Comparison of ENCODE assay signal across 11 cellular contexts in the genomic region with DNA sequence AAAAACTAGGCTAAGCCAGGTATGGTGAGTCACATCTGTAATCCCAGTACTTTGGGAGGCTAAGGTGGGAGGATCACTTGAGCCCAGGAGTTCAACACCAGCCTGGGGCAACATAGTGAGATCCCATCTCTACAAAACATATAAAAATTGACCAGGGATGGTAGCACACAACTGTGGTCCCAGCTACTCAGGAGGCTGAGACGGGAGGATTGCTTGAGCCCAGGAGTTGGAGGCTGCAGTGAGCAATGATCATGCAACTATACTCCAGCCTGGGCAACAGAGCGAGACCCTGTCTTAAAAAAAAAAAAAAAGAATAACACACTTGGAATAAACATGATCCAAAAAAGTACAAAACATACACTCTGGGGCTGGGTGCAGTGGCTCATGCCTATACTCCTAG. TPM values are rescaled to one million over a fixed set of nuclear protein-coding genes. Genes with fewer than 3 reads are reported as not detected.
"Had no signal": no experiment of that assay in that cellular context is flagged by ENCODE, and none has a peak within 500 bp of the region (broad histone marks: within the 10 kb centered on the region; RNA-seq: fewer than 3 reads in every experiment).

No MANE protein-coding gene starts in this region.

RNA-seq across cellular contexts. Expression of a gene that starts 28.9 kb away (rescaled TPM):
- total RNA-seq: activated CD4-positive, alpha-beta memory T cell treated with anti-CD3 and anti-CD28 coated beads, Interleukin-2, amount 10 ng/mL, durations not matched to agents 7 days and 5 days; activated CD4-positive, alpha-beta T cell treated with anti-CD3 and anti-CD28 coated beads for 36 hours; activated CD4-positive, alpha-beta T cell treated with anti-CD3 and anti-CD28 coated beads, Interleukin-2, amount 10 ng/mL, durations not matched to agents 7 days and 5 days; activated CD8-positive, alpha-beta memory T cell treated with anti-CD3 and anti-CD28 coated beads, Interleukin-2, amount 10 ng/mL, durations not matched to agents 7 days and 5 days; activated CD8-positive, alpha-beta T cell treated with anti-CD3 and anti-CD28 coated beads, Interleukin-2, amount 10 ng/mL, durations not matched to agents 7 days and 5 days; activated naive CD8-positive, alpha-beta T cell treated with anti-CD3 and anti-CD28 coated beads, Interleukin-2, amount 10 ng/mL, durations not matched to agents 7 days and 5 days; activated T-helper 2 cell treated with anti-CD3 and anti-CD28 coated beads, Interferon-gamma antibody, Interleukin-2, Interleukin-4, amounts not matched to agents 10 μg/mL and 5 μg/mL and 100 μg/mL, durations not matched to agents 14 hours and 24 hours and 36 hours; ascending aorta; bronchial epithelial cell; cardiac muscle cell; chondrocyte had no signal

RNA-seq across cellular contexts. Expression of a gene that starts 56.7 kb away (rescaled TPM):
- total RNA-seq: activated CD4-positive, alpha-beta memory T cell treated with anti-CD3 and anti-CD28 coated beads, Interleukin-2, amount 10 ng/mL, durations not matched to agents 7 days and 5 days; activated CD4-positive, alpha-beta T cell treated with anti-CD3 and anti-CD28 coated beads for 36 hours; activated CD4-positive, alpha-beta T cell treated with anti-CD3 and anti-CD28 coated beads, Interleukin-2, amount 10 ng/mL, durations not matched to agents 7 days and 5 days; activated CD8-positive, alpha-beta memory T cell treated with anti-CD3 and anti-CD28 coated beads, Interleukin-2, amount 10 ng/mL, durations not matched to agents 7 days and 5 days; activated CD8-positive, alpha-beta T cell treated with anti-CD3 and anti-CD28 coated beads, Interleukin-2, amount 10 ng/mL, durations not matched to agents 7 days and 5 days; activated naive CD8-positive, alpha-beta T cell treated with anti-CD3 and anti-CD28 coated beads, Interleukin-2, amount 10 ng/mL, durations not matched to agents 7 days and 5 days; activated T-helper 2 cell treated with anti-CD3 and anti-CD28 coated beads, Interferon-gamma antibody, Interleukin-2, Interleukin-4, amounts not matched to agents 10 μg/mL and 5 μg/mL and 100 μg/mL, durations not matched to agents 14 hours and 24 hours and 36 hours; ascending aorta; bronchial epithelial cell; cardiac muscle cell; chondrocyte had no signal
